Comparison of ENCODE assay signal across 2 cellular contexts in genomic region chr7:50733552-50733951, GRCh38.
A peak's percentile ranks its signal among the peaks of the same experiment; 100 is the strongest.
TF ChIP-seq lines count a peak whose summit lies in the region.

No MANE protein-coding gene starts in this region.

TF ChIP-seq in A549, 52 proteins besides CTCF, POLR2A, EP300 and RAD21 (continued from another document):
- TF ChIP-seq, protein P1, sequence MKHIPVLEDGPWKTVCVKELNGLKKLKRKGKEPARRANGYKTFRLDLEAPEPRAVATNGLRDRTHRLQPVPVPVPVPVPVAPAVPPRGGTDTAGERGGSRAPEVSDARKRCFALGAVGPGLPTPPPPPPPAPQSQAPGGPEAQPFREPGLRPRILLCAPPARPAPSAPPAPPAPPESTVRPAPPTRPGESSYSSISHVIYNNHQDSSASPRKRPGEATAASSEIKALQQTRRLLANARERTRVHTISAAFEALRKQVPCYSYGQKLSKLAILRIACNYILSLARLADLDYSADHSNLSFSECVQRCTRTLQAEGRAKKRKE (CRISPR knock-in tag; IDR thresholded peaks at IDR 0.05; ENCODE audit: low read depth) = no peak
- TF ChIP-seq RCOR1 (IDR thresholded peaks at IDR 0.05; ENCODE audit: low read depth, low read length) (no peak), HOXB5 (CRISPR knock-in tag; IDR thresholded peaks at IDR 0.05) (no peak), ZNF302 (CRISPR knock-in tag; IDR thresholded peaks at IDR 0.05) (no peak), GATA3 (IDR thresholded peaks at IDR 0.05; ENCODE audit: borderline replicate concordance) (peak; percentile 39; the same call in 1 of the 2 replicates), CEBPB (IDR thresholded peaks at IDR 0.05) (peak in 1 of 2 experiments; percentile 82; a peak in 2 of 4 replicates), RNF2 (IDR thresholded peaks at IDR 0.05; ENCODE audit: borderline replicate concordance, low read depth) (no peak), REST (IDR thresholded peaks at IDR 0.05) (no peak), JUN (IDR thresholded peaks at IDR 0.05) (peak in 1 of 2 experiments; percentile 26; a peak in 1 of 5 replicates)
TF ChIP-seq in A549: peak in this region for 5.

TF ChIP-seq in IMR-90, 13 proteins besides CTCF, POLR2A, EP300 and RAD21 (continued from another document):
- TF ChIP-seq, protein P2, sequence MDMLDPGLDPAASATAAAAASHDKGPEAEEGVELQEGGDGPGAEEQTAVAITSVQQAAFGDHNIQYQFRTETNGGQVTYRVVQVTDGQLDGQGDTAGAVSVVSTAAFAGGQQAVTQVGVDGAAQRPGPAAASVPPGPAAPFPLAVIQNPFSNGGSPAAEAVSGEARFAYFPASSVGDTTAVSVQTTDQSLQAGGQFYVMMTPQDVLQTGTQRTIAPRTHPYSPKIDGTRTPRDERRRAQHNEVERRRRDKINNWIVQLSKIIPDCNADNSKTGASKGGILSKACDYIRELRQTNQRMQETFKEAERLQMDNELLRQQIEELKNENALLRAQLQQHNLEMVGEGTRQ (IDR thresholded peaks at IDR 0.05; ENCODE audit: low read depth, low read length) = no peak
- TF ChIP-seq CHD1 (IDR thresholded peaks at IDR 0.05; ENCODE audit: low read depth, low read length) (no peak), NFE2L2 (IDR thresholded peaks at IDR 0.05; ENCODE audit: low read depth, low read length) (no peak), CEBPB (IDR thresholded peaks at IDR 0.05; ENCODE audit: low read depth, low read length) (peak; percentile 62)
TF ChIP-seq in IMR-90: peak in this region for 1.
